Comparison of ENCODE assay signal across 15 cellular contexts in the genomic region with DNA sequence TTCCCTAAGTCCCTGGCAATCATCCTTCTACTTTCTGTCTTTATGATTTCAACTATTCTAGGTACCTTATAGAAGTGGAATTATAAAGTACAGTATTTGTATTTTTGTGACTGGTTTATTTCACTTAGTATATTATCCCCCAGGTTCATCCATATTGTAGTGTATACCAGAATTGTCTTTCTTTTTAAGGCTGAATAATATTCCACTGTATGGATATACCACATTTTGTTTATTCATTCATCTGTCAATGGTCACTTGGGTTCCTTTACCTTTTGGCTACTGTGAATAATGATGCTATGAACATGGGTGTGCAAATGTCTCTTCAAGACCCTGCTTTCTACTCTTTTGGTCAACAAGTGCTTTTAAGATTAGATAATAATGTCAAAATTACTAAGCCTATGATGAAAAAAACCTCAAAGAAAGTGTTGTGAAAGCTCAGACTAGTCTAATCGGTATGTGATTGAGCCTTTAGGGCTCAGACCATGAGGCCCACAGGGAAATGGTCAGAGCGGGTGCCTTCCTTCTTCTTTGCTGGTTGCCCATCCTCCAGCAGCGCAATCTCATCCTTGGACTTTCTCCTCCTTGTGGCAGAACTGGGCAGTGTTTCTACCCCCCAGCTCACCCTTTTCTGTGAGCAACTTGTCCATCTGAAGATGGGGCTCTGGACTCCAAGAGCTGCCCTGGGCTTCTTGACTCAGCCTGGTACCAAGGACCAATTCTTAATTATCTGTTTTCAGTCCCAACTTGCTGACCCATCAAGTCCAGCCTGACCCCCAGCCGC.
DNase-seq lines count a peak whose midpoint lies in the region; ATAC-seq and TF ChIP-seq lines count a peak whose summit lies in the region.
"Had no signal": no experiment of that assay in that cellular context is flagged by ENCODE, and none has a peak within 500 bp of the region (broad histone marks: within the 10 kb centered on the region; RNA-seq: fewer than 3 reads in every experiment).

No MANE protein-coding gene starts in this region.

- no peaks in the 10 kb centered on the region for H3K9me3 ChIP-seq in naive thymus-derived CD4-positive, alpha-beta T cell (ENCODE audit: control insufficient read depth in 2 of 3, low read length in 3 of 3)
- H3K9me3 ChIP-seq in ovary = no peaks in the 10 kb centered on the region
- H3K9me3 ChIP-seq: transverse colon had no signal

- intact Hi-C loops in naive thymus-derived CD4-positive, alpha-beta T cell (cut with micrococcal nuclease) = no loop called here
- intact Hi-C loops in ovary (cut with DNase I) = no loop called here

- H3K27me3 ChIP-seq in brain microvascular endothelial cell (replicated peaks) (no peaks in the 10 kb centered on the region), ovary (no peaks in the 10 kb centered on the region)
- no peaks in the 10 kb centered on the region for H3K27me3 ChIP-seq in naive thymus-derived CD4-positive, alpha-beta T cell (ENCODE audit: control insufficient read depth in 2 of 2, insufficient read depth in 2 of 2, low read length in 2 of 2)
- H3K27me3 ChIP-seq: transverse colon had no signal

- WGBS in ovary, 3 donors = 93 to 97% (median 93%) methylated on average over 4 of the region's 4 CpGs

- H3K9me3 Mint-ChIP-seq in naive thymus-derived CD4-positive, alpha-beta T cell = peaks cover 0 to 18% (median 10%) of the 10 kb centered on the region in 11 donors

- CTCF ChIA-PET in naive thymus-derived CD4-positive, alpha-beta T cell (lab: Charles Lee) = no interaction called here

- TF ChIP-seq EP300 in Ishikawa (IDR thresholded peaks at IDR 0.05; ENCODE audit: borderline replicate concordance) (no peak), ovary (IDR thresholded peaks at IDR 0.05) (no peak)

- no peaks in the 10 kb centered on the region for H3K4me1 Mint-ChIP-seq in naive thymus-derived CD4-positive, alpha-beta T cell

- peak; percentile 36 for ATAC-seq in naive thymus-derived CD4-positive, alpha-beta T cell

- TF ChIP-seq CTCF in brain microvascular endothelial cell (IDR thresholded peaks at IDR 0.05; ENCODE audit: low read depth, low read length, missing control alignments) (peak; percentile 49), ovary (IDR thresholded peaks at IDR 0.05) (no peak), GM13976 (IDR thresholded peaks at IDR 0.05; ENCODE audit: borderline replicate concordance, control extremely low read depth, extremely low read depth, insufficient read depth, missing control alignments) (no peak)

- TF ChIP-seq RAD21 in Ishikawa (IDR thresholded peaks at IDR 0.05; ENCODE audit: low read depth) = peak; percentile 27; the same call in 1 of the 2 replicates

- H3K36me3 Mint-ChIP-seq in naive thymus-derived CD4-positive, alpha-beta T cell = peaks cover 0 to 10% (median 4%) of the 10 kb centered on the region in 5 donors
- H3K36me3 Mint-ChIP-seq: mesothelial cell of epicardium had no signal

- H3K36me3 ChIP-seq in brain microvascular endothelial cell (replicated peaks) = no peaks in the 10 kb centered on the region
- H3K36me3 ChIP-seq in naive thymus-derived CD4-positive, alpha-beta T cell (ENCODE audit: control insufficient read depth in 2 of 3, insufficient read depth in 3 of 3, low read length in 3 of 3) = no peaks in the 10 kb centered on the region
- no peaks in the 10 kb centered on the region for H3K36me3 ChIP-seq in ovary
- H3K36me3 ChIP-seq: transverse colon had no signal

- no peak for TF ChIP-seq POLR2A in ovary (IDR thresholded peaks at IDR 0.05)

- H3K4me3 Mint-ChIP-seq in naive thymus-derived CD4-positive, alpha-beta T cell = no peak overlapping the region
- H3K4me3 Mint-ChIP-seq: activated naive CD4-positive, alpha-beta T cell treated with anti-CD3 and anti-CD28 coated beads for 36 hours; mesothelial cell of epicardium; T-helper 1 cell treated with Interleukin-12 subunit alpha and Interleukin-12 subunit beta and Interleukin-4 antibody, amounts not matched to agents 30 μg/mL and 1 μg/mL, for 36 hours had no signal

- H3K27me3 Mint-ChIP-seq in naive thymus-derived CD4-positive, alpha-beta T cell = peaks cover 0 to 46% (median 30%) of the 10 kb centered on the region in 5 donors

- H3K27ac ChIP-seq in brain microvascular endothelial cell (no peak overlapping the region), ovary (no peak overlapping the region)
- H3K27ac ChIP-seq in naive thymus-derived CD4-positive, alpha-beta T cell (ENCODE audit: low read depth, low read length) = no peak overlapping the region
- H3K27ac ChIP-seq: transverse colon had no signal

- no peak overlapping the region for H3K27ac Mint-ChIP-seq in naive thymus-derived CD4-positive, alpha-beta T cell
- H3K27ac Mint-ChIP-seq: activated naive CD4-positive, alpha-beta T cell treated with anti-CD3 and anti-CD28 coated beads for 36 hours; mesothelial cell of epicardium; T-helper 1 cell treated with Interleukin-12 subunit alpha and Interleukin-12 subunit beta and Interleukin-4 antibody, amounts not matched to agents 30 μg/mL and 1 μg/mL, for 36 hours had no signal

- DNase-seq in DMS 273 (lab: John Stamatoyannopoulos, UW; ENCODE audit: unreplicated experiment) = peak; percentile 4
- DNase-seq in DMS 273 treated with DMSO at 0.1 percent for 48 hours (lab: John Stamatoyannopoulos, UW) = no peak
- DNase-seq in brain microvascular endothelial cell = no peak
- DNase-seq in naive thymus-derived CD4-positive, alpha-beta T cell = no peak
- DNase-seq in ovary = no peak
- no peak for DNase-seq in HCEC 1CT
- DNase-seq in GM13976 (ENCODE audit: low spot score) = no peak
- DNase-seq: 8988T; activated naive CD4-positive, alpha-beta T cell treated with anti-CD3 and anti-CD28 coated beads for 36 hours; DMS79 treated with DMSO at 0.1 percent for 48 hours; NCI-H2171; transverse colon had no signal

- POLR2A ChIA-PET in naive thymus-derived CD4-positive, alpha-beta T cell (lab: Charles Lee) = no interaction called here

- no peaks in the 10 kb centered on the region for H3K4me1 ChIP-seq in naive thymus-derived CD4-positive, alpha-beta T cell (ENCODE audit: control insufficient read depth in 2 of 2, insufficient read depth in 2 of 2, low read length in 2 of 2)
- no peaks in the 10 kb centered on the region for H3K4me1 ChIP-seq in ovary (ENCODE audit: insufficient read depth)
- H3K4me1 ChIP-seq: transverse colon had no signal

- H3K4me3 ChIP-seq in brain microvascular endothelial cell (ENCODE audit: low read depth, low read length) = no peak overlapping the region
- H3K4me3 ChIP-seq in naive thymus-derived CD4-positive, alpha-beta T cell (ENCODE audit: low read length) = no peak overlapping the region
- H3K4me3 ChIP-seq in ovary = no peak overlapping the region
- H3K4me3 ChIP-seq: transverse colon had no signal

- in situ Hi-C loops in brain microvascular endothelial cell (cut with HindIII; ENCODE audit: low pct_ligation_motif_present, low sequenced_read_pairs) (no loop called here), GM13976 (cut with MboI; ENCODE audit: low sequenced_read_pairs, unreplicated experiment) (no loop called here)

TF ChIP-seq in Ishikawa, 13 proteins besides CTCF, POLR2A, EP300 and RAD21:
- TF ChIP-seq FOXM1 (IDR thresholded peaks at IDR 0.05; ENCODE audit: borderline replicate concordance, low read depth) = no peak
